In genomic region chr11:125887373-125888324, GRCh38 we compare ENCODE assay signal across 8 cellular contexts. TPM values are rescaled to one million over a fixed set of nuclear protein-coding genes. Genes with fewer than 3 reads are reported as not detected.
DNase-seq lines count a peak whose midpoint lies in the region; ATAC-seq and TF ChIP-seq lines count a peak whose summit lies in the region.

A gene with protein sequence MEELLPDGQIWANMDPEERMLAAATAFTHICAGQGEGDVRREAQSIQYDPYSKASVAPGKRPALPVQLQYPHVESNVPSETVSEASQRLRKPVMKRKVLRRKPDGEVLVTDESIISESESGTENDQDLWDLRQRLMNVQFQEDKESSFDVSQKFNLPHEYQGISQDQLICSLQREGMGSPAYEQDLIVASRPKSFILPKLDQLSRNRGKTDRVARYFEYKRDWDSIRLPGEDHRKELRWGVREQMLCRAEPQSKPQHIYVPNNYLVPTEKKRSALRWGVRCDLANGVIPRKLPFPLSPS (plus strand): TSS chr11:125887668. CDS start chr11:125899369, 11,701 bp downstream.

- H3K9me3 Mint-ChIP-seq in endodermal cell, result peaks cover 20% of the 10 kb centered on the region

- H4K5ac ChIP-seq in mesendoderm (ENCODE audit: low read length), result no peak within 1 kb of the TSS

- H3K4ac ChIP-seq in mesendoderm (ENCODE audit: low read depth, low read length), result peak within 1 kb of the TSS; percentile 17

- peak; percentile 83 for ATAC-seq in GM19467 (IDR thresholded peaks at IDR 0.05; ENCODE audit: unreplicated experiment)

- TF ChIP-seq CTCF in endodermal cell (conservative IDR thresholded peaks at IDR 0.05), result peak; percentile 49

- peaks cover 7% of the 10 kb centered on the region for H3K4me1 Mint-ChIP-seq in endodermal cell

- H3K4me1 ChIP-seq in endodermal cell (ENCODE audit: control insufficient read depth, insufficient read depth, low read length), result peaks cover 3% of the 10 kb centered on the region
- no peaks in the 10 kb centered on the region for H3K4me1 ChIP-seq in mesendoderm (ENCODE audit: control insufficient read depth, low read depth, low read length)

- H3K4me3 ChIP-seq in endodermal cell (ENCODE audit: low read length) (peak within 1 kb of the TSS; percentile 84), mesendoderm (ENCODE audit: low read length) (peak within 1 kb of the TSS; percentile 39)

- H3K27me3 Mint-ChIP-seq in endodermal cell (ENCODE audit: insufficient read depth), result peaks cover 14% of the 10 kb centered on the region

- H3K27ac Mint-ChIP-seq in endodermal cell, result peak within 1 kb of the TSS; percentile 76

- H3K36me3 Mint-ChIP-seq in endodermal cell (ENCODE audit: low read depth), result peaks cover 5% of the 10 kb centered on the region

- no peak within 1 kb of the TSS for H2BK15ac ChIP-seq in mesendoderm (replicated peaks; ENCODE audit: low read depth)

- no peak within 1 kb of the TSS for H2AK5ac ChIP-seq in mesendoderm (ENCODE audit: low read length)

- 10 to 12% methylated on average over 28 to 91 of the region's 91 CpGs for WGBS in endodermal cell (ENCODE audit: insufficient coverage in 1 of 2, insufficient read length in 1 of 2), 2 experiments
- WGBS in mesendoderm (ENCODE audit: extremely low coverage, insufficient coverage, low lambda C conversion rate), result no CpG with 5 or more reads among the region's 91 CpGs

- H4K8ac ChIP-seq in mesendoderm (ENCODE audit: low read depth, low read length), result peak within 1 kb of the TSS; percentile 57

- no peaks in the 10 kb centered on the region for H3K9me3 ChIP-seq in endodermal cell (ENCODE audit: control insufficient read depth, low read length)

- peak within 1 kb of the TSS; percentile 90 for H3K56ac ChIP-seq in mesendoderm (ENCODE audit: low read length)

- peak; percentile 91 for DNase-seq in COLO829 (ENCODE audit: low spot score)
- peak; percentile 97 for DNase-seq in HPDE6-E6E7 (ENCODE audit: extremely low spot score)
- DNase-seq in NOMO-1 treated with DMSO at 0.1 percent for 48 hours (lab: John Stamatoyannopoulos, UW; ENCODE audit: unreplicated experiment), result peak; percentile 95
- DNase-seq in activated CD8-positive, alpha-beta memory T cell treated with anti-CD3 and anti-CD28 coated beads, Interleukin-2, amount 50 U/mL, for 1 hour (ENCODE audit: extremely low read depth), result peak; percentile 76
- peak; percentile 98 for DNase-seq in endodermal cell
- DNase-seq in mesendoderm, result peak; percentile 98
- peak; percentile 88 for DNase-seq in stimulated activated CD8-positive, alpha-beta memory T cell treated with anti-CD3 and anti-CD28 coated beads, Interleukin-15, amount 100 ng/mL, for 1 hour (ENCODE audit: low read depth)

- H3K27ac ChIP-seq in endodermal cell (ENCODE audit: low read depth, low read length), result peak within 1 kb of the TSS; percentile 55
- H3K27ac ChIP-seq in mesendoderm (ENCODE audit: low read depth, low read length), result peak within 1 kb of the TSS; percentile 65

- H3K79me1 ChIP-seq in mesendoderm (ENCODE audit: low read length), result no peaks in the 10 kb centered on the region

- peak within 1 kb of the TSS; percentile 14 for H2BK5ac ChIP-seq in mesendoderm (ENCODE audit: low read length)

- H3K23ac ChIP-seq in mesendoderm (ENCODE audit: low read length), result no peak within 1 kb of the TSS

- peaks cover 7% of the 10 kb centered on the region for H3K36me3 ChIP-seq in endodermal cell (ENCODE audit: control insufficient read depth, insufficient read depth, low read length)
- H3K36me3 ChIP-seq in mesendoderm (ENCODE audit: control insufficient read depth, insufficient read depth, low read length), result no peaks in the 10 kb centered on the region

- peaks cover 2% of the 10 kb centered on the region for H3K79me2 ChIP-seq in mesendoderm (ENCODE audit: control insufficient read depth, insufficient read depth, low read length)

- peak within 1 kb of the TSS; percentile 23 for H3K18ac ChIP-seq in mesendoderm (ENCODE audit: low read length)

- peak within 1 kb of the TSS; percentile 35 for H3K4me2 ChIP-seq in mesendoderm (ENCODE audit: low read length)

- no peak within 1 kb of the TSS for H2BK120ac ChIP-seq in mesendoderm (ENCODE audit: low read depth, low read length)

- H3K4me3 Mint-ChIP-seq in endodermal cell, result peak within 1 kb of the TSS; percentile 65

- no peaks in the 10 kb centered on the region for H3K27me3 ChIP-seq in endodermal cell (ENCODE audit: control insufficient read depth, insufficient read depth, low read length, poor library complexity, severe bottlenecking)
- no peaks in the 10 kb centered on the region for H3K27me3 ChIP-seq in mesendoderm (ENCODE audit: insufficient read depth, low read length, poor library complexity)

- H3K9ac ChIP-seq in endodermal cell (ENCODE audit: extremely low read depth, low read length, poor library complexity, severe bottlenecking), result peak within 1 kb of the TSS; percentile 79
- H3K9ac ChIP-seq in mesendoderm (ENCODE audit: low read length), result peak within 1 kb of the TSS; percentile 79

RNA-seq across cellular contexts. Expression of the gene that starts here (rescaled TPM):
- 1 to 10 TPM; 6.6 to 7.7 TPM for total RNA-seq in endodermal cell
- 4.5 TPM for polyA plus RNA-seq in endodermal cell (2013, experiment 1 of 2)
- polyA plus RNA-seq in endodermal cell (2013, experiment 2 of 2), result 4.1 TPM
- 10.4 TPM for polyA plus RNA-seq in mesendoderm (2013, experiment 1 of 2)
- polyA plus RNA-seq in mesendoderm (2013, experiment 2 of 2), result 10.0 TPM

Comparison
In these comparisons a context has a peak if more than half of its experiments do, and no peak if none do; other contexts are left out.
1. Peak in every context shown above with its lines: DNase-seq, ATAC-seq, H3K4me3 ChIP-seq and H3K27ac ChIP-seq.